Comparison of ENCODE assay signal across 28 cellular contexts in genomic region chr16:54400261-54400660, GRCh38.
"Had no signal": no experiment of that assay in that cellular context is flagged by ENCODE, and none has a peak within 500 bp of the region (broad histone marks: within the 10 kb centered on the region; RNA-seq: fewer than 3 reads in every experiment).

No MANE protein-coding gene starts in this region.

- H3K9me3 ChIP-seq: adrenal gland, body of pancreas, breast epithelium, Peyer's patch had no signal

- H3K27ac Mint-ChIP-seq: activated CD4-positive, alpha-beta T cell treated with anti-CD3 and anti-CD28 coated beads, Interleukin-2, amount 10 ng/mL, durations not matched to agents 24 days and 14 days; activated CD8-positive, alpha-beta T cell treated with anti-CD3 and anti-CD28 coated beads for 36 hours; activated T-helper 2 cell treated with anti-CD3 and anti-CD28 coated beads, Interferon-gamma antibody, Interleukin-2, Interleukin-4, amounts not matched to agents 10 μg/mL and 5 μg/mL and 100 μg/mL, durations not matched to agents 14 hours and 24 hours and 36 hours had no signal

- H3K36me3 ChIP-seq: adrenal gland, breast epithelium, Peyer's patch had no signal

- DNase-seq: activated CD4-positive, alpha-beta T cell treated with anti-CD3 and anti-CD28 coated beads, Interleukin-2, amount 10 ng/mL, durations not matched to agents 24 days and 14 days; activated CD4-positive, alpha-beta T cell treated with anti-CD3 and anti-CD28 coated beads, Interleukin-2, amount 50 U/mL, for 4 hours; activated CD8-positive, alpha-beta T cell treated with anti-CD3 and anti-CD28 coated beads for 36 hours; activated gamma-delta T cell; activated naive CD4-positive, alpha-beta T cell treated with Interleukin-2 at 50 U/mL for 16 hours; activated T-cell treated with anti-CD3 and anti-CD28 coated beads, Interleukin-2, amount 50 U/mL, for 1 hour; adrenal gland; body of pancreas; IMR-90; NCI-H1092 treated with DMSO at 0.1 percent for 48 hours; NCI-H1417; NCI-H146; NCI-H187; NCI-H2029 treated with DMSO at 0.1 percent for 48 hours; NCI-H2107; NCI-H2171; NCI-H510A; NCI-H526; NCI-H748 treated with DMSO at 0.1 percent for 48 hours; NK-92 treated with Interleukin-12 subunit alpha and Interleukin-12 subunit beta, amount 100 ng/mL, for 24 hours; PC-3; Peyer's patch; RPMI8226; T1000 had no signal

- H3K4me1 Mint-ChIP-seq: activated CD4-positive, alpha-beta T cell treated with anti-CD3 and anti-CD28 coated beads, Interleukin-2, amount 10 ng/mL, durations not matched to agents 24 days and 14 days had no signal

- H3K4me3 Mint-ChIP-seq: activated CD4-positive, alpha-beta T cell treated with anti-CD3 and anti-CD28 coated beads, Interleukin-2, amount 10 ng/mL, durations not matched to agents 24 days and 14 days; activated CD8-positive, alpha-beta T cell treated with anti-CD3 and anti-CD28 coated beads for 36 hours had no signal

- ATAC-seq: activated CD8-positive, alpha-beta T cell treated with anti-CD3 and anti-CD28 coated beads for 36 hours; activated naive CD4-positive, alpha-beta T cell treated with anti-CD3 and anti-CD28 coated beads, Interleukin-2, amount 50 U/mL, for 72 hours; body of pancreas; K562; PC-3 had no signal

- H3K27me3 Mint-ChIP-seq: activated CD4-positive, alpha-beta T cell treated with anti-CD3 and anti-CD28 coated beads, Interleukin-2, amount 10 ng/mL, durations not matched to agents 24 days and 14 days; activated CD8-positive, alpha-beta T cell treated with anti-CD3 and anti-CD28 coated beads for 36 hours had no signal

- H3K4me1 ChIP-seq: adrenal gland, body of pancreas, breast epithelium, Peyer's patch had no signal

- H3K27me3 ChIP-seq: adrenal gland, body of pancreas, breast epithelium, Peyer's patch had no signal

- H3K4me3 ChIP-seq: adrenal gland, body of pancreas, breast epithelium, K562, Peyer's patch had no signal

- H3K27ac ChIP-seq: adrenal gland, body of pancreas, breast epithelium, Peyer's patch had no signal

- H3K9me3 Mint-ChIP-seq: activated CD4-positive, alpha-beta T cell treated with anti-CD3 and anti-CD28 coated beads, Interleukin-2, amount 10 ng/mL, durations not matched to agents 24 days and 14 days; activated CD8-positive, alpha-beta T cell treated with anti-CD3 and anti-CD28 coated beads for 36 hours; activated T-helper 2 cell treated with anti-CD3 and anti-CD28 coated beads, Interferon-gamma antibody, Interleukin-2, Interleukin-4, amounts not matched to agents 10 μg/mL and 5 μg/mL and 100 μg/mL, durations not matched to agents 14 hours and 24 hours and 36 hours had no signal
